6 cellular contexts compared by ENCODE assay signal in the genomic region with DNA sequence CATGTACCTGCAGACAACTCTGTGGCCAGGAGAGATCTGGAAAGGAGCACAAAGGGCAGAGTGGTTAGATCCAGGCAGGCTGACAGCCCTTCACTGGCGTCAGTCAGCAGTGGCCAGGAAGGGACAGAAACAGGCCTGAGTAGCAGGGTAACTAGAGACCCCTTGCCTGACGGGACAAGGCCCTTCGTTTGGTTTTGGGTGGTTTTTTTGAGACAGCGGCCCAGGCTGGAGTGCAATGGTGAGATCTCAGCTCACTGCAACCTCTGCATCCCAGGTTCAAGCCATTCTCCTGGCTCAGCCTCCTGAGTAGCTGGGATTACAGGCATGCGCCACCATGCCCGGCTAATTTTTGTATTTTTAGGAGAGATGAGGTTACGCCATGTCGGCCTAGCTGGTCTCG. TPM values are rescaled to one million over a fixed set of nuclear protein-coding genes. Genes with fewer than 3 reads are reported as not detected.
"Had no signal": no experiment of that assay in that cellular context is flagged by ENCODE, and none has a peak within 500 bp of the region (broad histone marks: within the 10 kb centered on the region; RNA-seq: fewer than 3 reads in every experiment).

No MANE protein-coding gene starts in this region.

RNA-seq across cellular contexts. Expression of a gene that starts 34.9 kb away (rescaled TPM):
- total RNA-seq: left cardiac atrium, left lobe of liver, left ventricle myocardium superior, right cardiac atrium, subcutaneous adipose tissue, ureter had no signal
